Comparison of ENCODE assay signal across 6 cellular contexts in genomic region chr3:184240384-184241140, GRCh38. TPM values are rescaled to one million over a fixed set of nuclear protein-coding genes. Genes with fewer than 3 reads are reported as not detected.
A peak's percentile ranks its signal among the peaks of the same experiment; 100 is the strongest.
DNase-seq lines count a peak whose midpoint lies in the region; ATAC-seq, FAIRE-seq and TF ChIP-seq lines count a peak whose summit lies in the region.
"Had no signal": no experiment of that assay in that cellular context is flagged by ENCODE, and none has a peak within 500 bp of the region (broad histone marks: within the 10 kb centered on the region; RNA-seq: fewer than 3 reads in every experiment).

No MANE protein-coding gene starts in this region.

- H3K27me3 ChIP-seq in GM12878 (replicated peaks in 1 of 2; ENCODE audit: control insufficient read depth in 2 of 2, insufficient read depth in 2 of 2, low read length in 1 of 2), result no peaks in the 10 kb centered on the region

- no peak for FAIRE-seq in GM12878 (lab: Jason Lieb, UNC)

- no peak overlapping the region for H2AFZ ChIP-seq in GM12878 (ENCODE audit: control insufficient read depth, low read depth, low read length)

- WGBS in GM12878 (ENCODE audit: insufficient coverage, insufficient replicate concordance, low lambda C conversion rate, missing lambda C conversion rate), result 74% methylated on average over 4 of the region's 4 CpGs

- TF ChIP-seq EP300 in GM12878 (IDR thresholded peaks at IDR 0.05; ENCODE audit: borderline replicate concordance in 1 of 2, control insufficient read depth in 1 of 2, low read depth in 2 of 2, low read length in 2 of 2), result no peak

- no peak for TF ChIP-seq POLR2A in GM12878 (IDR thresholded peaks at IDR 0.05; ENCODE audit: low read depth, low read length)

- TF ChIP-seq CTCF in GM13976 (IDR thresholded peaks at IDR 0.05; ENCODE audit: borderline replicate concordance, control extremely low read depth, extremely low read depth, insufficient read depth, missing control alignments) (no peak), GM12878 (IDR thresholded peaks at IDR 0.05 in 2 of 3, conservative IDR thresholded peaks at IDR 0.05 in 1 of 3; ENCODE audit: control insufficient read depth in 2 of 3, extremely low read depth in 1 of 3, insufficient read depth in 1 of 3, low read depth in 3 of 3, low read length in 3 of 3) (no peak)

- H3K4me2 ChIP-seq in GM12878 (ENCODE audit: control insufficient read depth, insufficient read depth), result no peak overlapping the region

- DNase-seq in GM13976 (ENCODE audit: low spot score) (peak; percentile 48), GM12878 (ENCODE audit: low read depth, low spot score) (no peak)
- DNase-seq: activated effector memory CD4-positive, alpha-beta T cell treated with Interleukin-2 at 50 U/mL for 16 hours; stimulated activated CD4-positive, alpha-beta T cell treated with anti-CD3 and anti-CD28 coated beads, Interleukin-12 subunit alpha, Interleukin-12 subunit beta, amount 100 ng/mL, for 4 hours had no signal

- no peak for TF ChIP-seq RAD21 in GM12878 (IDR thresholded peaks at IDR 0.05; ENCODE audit: insufficient read depth, low read depth, low read length)

- no TSS peak for BruUV-seq in GM12878 (replicated peaks; lab: Mats Ljungman, UMichigan)

- H4K20me1 ChIP-seq in GM12878 (ENCODE audit: control insufficient read depth, insufficient read depth), result no peaks in the 10 kb centered on the region

- CTCF ChIA-PET in GM12878 (lab: Yijun Ruan, JAX), result interaction anchor here (0.6 to 1.3 kb wide), 3 partner anchors 9 to 765 kb away, joined by 3 to 5 read pairs (median 4); partner anchors contain the start of gene EEF1AKMT4

- intact Hi-C loops in GM12878 (cut with micrococcal nuclease; ENCODE audit: unreplicated experiment), result no loop called here

- peaks cover 17 to 20% of the 10 kb centered on the region in 2 experiments for H3K36me3 ChIP-seq in GM12878 (ENCODE audit: control insufficient read depth in 2 of 2, insufficient read depth in 2 of 2, low read length in 1 of 2)

- RAD21 ChIA-PET in GM12878 (lab: Charles Lee; ENCODE audit: unreplicated experiment), result interaction anchor here (1.1 kb wide), 1 partner anchor 11 kb away, joined by 4 read pairs; no protein-coding TSS in a partner anchor

- no peaks in the 10 kb centered on the region for H3K9me3 ChIP-seq in GM12878 (replicated peaks; ENCODE audit: control insufficient read depth, insufficient read depth, low read length)

- H3K4me1 ChIP-seq in GM12878 (ENCODE audit: control insufficient read depth, insufficient read depth, low read length), result no peaks in the 10 kb centered on the region

- in situ Hi-C loops in GM13976 (cut with MboI; ENCODE audit: low sequenced_read_pairs, unreplicated experiment) (loop anchor here (25.0 kb wide), 1 partner anchor 353 kb away; the partner anchor contains the start of gene PARL), GM12878 (cut with MboI) (no loop called here)

- H3K27ac ChIP-seq in GM12878 (ENCODE audit: control insufficient read depth, insufficient read depth), result no peak overlapping the region

- ATAC-seq in GM12878 (peak; percentile 57), GM19467 (IDR thresholded peaks at IDR 0.05; ENCODE audit: unreplicated experiment) (no peak), GM19023 (IDR thresholded peaks at IDR 0.05; ENCODE audit: unreplicated experiment) (no peak)

- no peaks in the 10 kb centered on the region for H3K79me2 ChIP-seq in GM12878 (ENCODE audit: control insufficient read depth, insufficient read depth, low read length)

- no peak overlapping the region for H3K9ac ChIP-seq in GM12878 (ENCODE audit: control insufficient read depth, insufficient read depth, low read length)

- SMC1A ChIA-PET in GM12878 (lab: Charles Lee; ENCODE audit: uncharacterized antibody, unreplicated experiment), result no interaction called here

- no peak overlapping the region for H3K4me3 ChIP-seq in GM12878

- POLR2A ChIA-PET in GM12878 (lab: Charles Lee), result no interaction called here

RNA-seq across cellular contexts. Expression of gene ALG3, which starts 8.2 kb away (rescaled TPM):
- 59.6 and 62.8 TPM in 2 replicates for total RNA-seq in GM12878 (2013; cell fraction: nucleolus; rRNA removed)
- total RNA-seq in GM12878 (2014; rRNA removed) (39.6 and 47.5 TPM in 2 replicates), GM12878 (2014; rRNA removed; fragmentation: Illumina TruSeq; extraction: Trizol) (20.9 and 21.2 TPM in 2 replicates), GM12878 (2021) (44.5 and 44.9 TPM in 2 replicates)
- 26.6 TPM for polyA plus RNA-seq in GM12878 (2011; ENCODE audit: low read depth)
- polyA plus RNA-seq in GM12878 (2011; rRNA removed) (15.8 and 29.0 TPM in 2 replicates), GM12878 (2014; fragmentation: Illumina TruSeq; extraction: Trizol) (25.5 and 36.0 TPM in 2 replicates), GM12878 (2014; fragmentation: Nextera tagmentation; extraction: Ambion mirVana) (10 to 100 TPM; 13.6 to 16.0 TPM), GM12878 (2014; rRNA removed) (42.9 and 45.1 TPM in 2 replicates), GM12878 (2016; fragmentation: Nextera tagmentation; extraction: Ambion mirVana) (10 to 100 TPM; 82.9 to 84.7 TPM)
- polyA plus RNA-seq in GM12878 (2011; cell fraction: cytosol; rRNA removed), result 54.5 and 60.6 TPM in 2 replicates
- polyA plus RNA-seq in GM12878 (2011; cell fraction: nucleus; rRNA removed), result 70.1 and 85.0 TPM in 2 replicates
- polyA plus RNA-seq in GM12878 (2012), result 38.4 and 41.0 TPM in 2 replicates
- polyA minus RNA-seq in GM12878 (2011; rRNA and poly(A)+ RNA removed), result 94.2 and 111 TPM in 2 replicates
- polyA minus RNA-seq in GM12878 (2011; cell fraction: cytosol; rRNA and poly(A)+ RNA removed), result 22.0 and 29.8 TPM in 2 replicates
- polyA minus RNA-seq in GM12878 (2011; cell fraction: nucleus; rRNA and poly(A)+ RNA removed), result 54.0 and 65.6 TPM in 2 replicates

RNA-seq across cellular contexts. Expression of gene EEF1AKMT4, which starts 8.9 kb away (rescaled TPM):
- total RNA-seq in GM12878 (2013; cell fraction: nucleolus; rRNA removed), result 3.7 and 3.8 TPM in 2 replicates
- 17.8 and 19.2 TPM in 2 replicates for total RNA-seq in GM12878 (2014; rRNA removed)
- 7.8 and 8.8 TPM in 2 replicates for total RNA-seq in GM12878 (2014; rRNA removed; fragmentation: Illumina TruSeq; extraction: Trizol)
- 10.2 and 11.9 TPM in 2 replicates for total RNA-seq in GM12878 (2021)
- 2.5 TPM for polyA plus RNA-seq in GM12878 (2011; ENCODE audit: low read depth)
- polyA plus RNA-seq in GM12878 (2011; rRNA removed), result 5.0 and 9.4 TPM in 2 replicates
- 22.1 and 24.4 TPM in 2 replicates for polyA plus RNA-seq in GM12878 (2011; cell fraction: cytosol; rRNA removed)
- 10.5 and 11.1 TPM in 2 replicates for polyA plus RNA-seq in GM12878 (2011; cell fraction: nucleus; rRNA removed)
- polyA plus RNA-seq in GM12878 (2012), result 6.1 and 6.7 TPM in 2 replicates
- polyA plus RNA-seq in GM12878 (2014; fragmentation: Illumina TruSeq; extraction: Trizol), result 3.3 and 7.5 TPM in 2 replicates
- polyA plus RNA-seq in GM12878 (2014; fragmentation: Nextera tagmentation; extraction: Ambion mirVana), result 10 to 100 TPM; 18.7 to 19.2 TPM
- polyA plus RNA-seq in GM12878 (2014; rRNA removed), result 18.7 and 19.6 TPM in 2 replicates
- polyA plus RNA-seq in GM12878 (2016; fragmentation: Nextera tagmentation; extraction: Ambion mirVana), result 10 to 100 TPM; 23.3 to 26.8 TPM
- 9.7 and 14.3 TPM in 2 replicates for polyA minus RNA-seq in GM12878 (2011; rRNA and poly(A)+ RNA removed)
- 3.7 and 4.8 TPM in 2 replicates for polyA minus RNA-seq in GM12878 (2011; cell fraction: cytosol; rRNA and poly(A)+ RNA removed)
- 4.1 and 5.2 TPM in 2 replicates for polyA minus RNA-seq in GM12878 (2011; cell fraction: nucleus; rRNA and poly(A)+ RNA removed)

RNA-seq across cellular contexts. Expression of gene VWA5B2, which starts 11.2 kb away (rescaled TPM):
- total RNA-seq in GM12878 (2013; cell fraction: nucleolus; rRNA removed), result not detected in 2 replicates
- total RNA-seq in GM12878 (2014; rRNA removed) (not detected in 2 replicates), GM12878 (2014; rRNA removed; fragmentation: Illumina TruSeq; extraction: Trizol) (not detected in 2 replicates), GM12878 (2021) (not detected in 2 replicates)
- not detected for polyA plus RNA-seq in GM12878 (2011; ENCODE audit: low read depth)
- polyA plus RNA-seq in GM12878 (2011; rRNA removed) (0.03 TPM in 1 of 2 replicates, not detected in the other), GM12878 (2014; fragmentation: Illumina TruSeq; extraction: Trizol) (not detected in 2 replicates), GM12878 (2014; fragmentation: Nextera tagmentation; extraction: Ambion mirVana) (not detected), GM12878 (2014; rRNA removed) (not detected in 2 replicates), GM12878 (2016; fragmentation: Nextera tagmentation; extraction: Ambion mirVana) (under 1 TPM in 1 of 2 experiments, not detected in 1; 0.09 TPM)
- 0.03 TPM in 1 of 2 replicates, not detected in the other for polyA plus RNA-seq in GM12878 (2011; cell fraction: cytosol; rRNA removed)
- polyA plus RNA-seq in GM12878 (2011; cell fraction: nucleus; rRNA removed), result 0.64 and 1.1 TPM in 2 replicates
- 0.08 TPM in 1 of 2 replicates, not detected in the other for polyA plus RNA-seq in GM12878 (2012)
- polyA minus RNA-seq in GM12878 (2011; rRNA and poly(A)+ RNA removed), result not detected in 2 replicates
- not detected in 2 replicates for polyA minus RNA-seq in GM12878 (2011; cell fraction: cytosol; rRNA and poly(A)+ RNA removed)
- 0.38 TPM in 1 of 2 replicates, not detected in the other for polyA minus RNA-seq in GM12878 (2011; cell fraction: nucleus; rRNA and poly(A)+ RNA removed)

RNA-seq across cellular contexts. Expression of gene CAMK2N2, which starts 20.8 kb away (rescaled TPM):
- 0.37 TPM in 1 of 2 replicates, not detected in the other for total RNA-seq in GM12878 (2013; cell fraction: nucleolus; rRNA removed)
- total RNA-seq in GM12878 (2014; rRNA removed), result 0.56 and 0.76 TPM in 2 replicates
- total RNA-seq in GM12878 (2014; rRNA removed; fragmentation: Illumina TruSeq; extraction: Trizol), result 0.32 and 0.45 TPM in 2 replicates
- 1.4 and 1.9 TPM in 2 replicates for total RNA-seq in GM12878 (2021)
- polyA plus RNA-seq in GM12878 (2011; ENCODE audit: low read depth), result 0.28 TPM
- 0.16 TPM in 1 of 2 replicates, not detected in the other for polyA plus RNA-seq in GM12878 (2011; rRNA removed)
- 0.28 and 0.35 TPM in 2 replicates for polyA plus RNA-seq in GM12878 (2011; cell fraction: cytosol; rRNA removed)
- 0.16 and 0.63 TPM in 2 replicates for polyA plus RNA-seq in GM12878 (2011; cell fraction: nucleus; rRNA removed)
- 0.15 and 0.22 TPM in 2 replicates for polyA plus RNA-seq in GM12878 (2012)
- polyA plus RNA-seq in GM12878 (2014; fragmentation: Illumina TruSeq; extraction: Trizol), result 0.17 and 0.90 TPM in 2 replicates
- polyA plus RNA-seq in GM12878 (2014; fragmentation: Nextera tagmentation; extraction: Ambion mirVana), result under 1 TPM; 0.06 to 0.24 TPM
- polyA plus RNA-seq in GM12878 (2014; rRNA removed), result 0.88 and 1.1 TPM in 2 replicates
- under 1 TPM in 1 of 2 experiments, not detected in 1; 0.11 TPM for polyA plus RNA-seq in GM12878 (2016; fragmentation: Nextera tagmentation; extraction: Ambion mirVana)
- polyA minus RNA-seq in GM12878 (2011; rRNA and poly(A)+ RNA removed), result 0.22 and 0.77 TPM in 2 replicates
- polyA minus RNA-seq in GM12878 (2011; cell fraction: cytosol; rRNA and poly(A)+ RNA removed), result not detected in 2 replicates
- polyA minus RNA-seq in GM12878 (2011; cell fraction: nucleus; rRNA and poly(A)+ RNA removed), result 0.24 and 1.5 TPM in 2 replicates

RNA-seq across cellular contexts. Expression of gene ECE2, which starts 35.3 kb away (rescaled TPM):
- total RNA-seq in GM12878 (2013; cell fraction: nucleolus; rRNA removed), result not detected in 2 replicates
- total RNA-seq in GM12878 (2014; rRNA removed) (not detected in 2 replicates), GM12878 (2014; rRNA removed; fragmentation: Illumina TruSeq; extraction: Trizol) (not detected in 2 replicates), GM12878 (2021) (not detected in 2 replicates)
- polyA plus RNA-seq in GM12878 (2011; ENCODE audit: low read depth), result not detected
- polyA plus RNA-seq in GM12878 (2011; rRNA removed) (not detected in 2 replicates), GM12878 (2014; fragmentation: Illumina TruSeq; extraction: Trizol) (not detected in 2 replicates), GM12878 (2014; fragmentation: Nextera tagmentation; extraction: Ambion mirVana) (not detected), GM12878 (2014; rRNA removed) (not detected in 2 replicates), GM12878 (2016; fragmentation: Nextera tagmentation; extraction: Ambion mirVana) (not detected)
- polyA plus RNA-seq in GM12878 (2011; cell fraction: cytosol; rRNA removed), result not detected in 2 replicates
- polyA plus RNA-seq in GM12878 (2011; cell fraction: nucleus; rRNA removed), result not detected in 2 replicates
- polyA plus RNA-seq in GM12878 (2012), result not detected in 2 replicates
- polyA minus RNA-seq in GM12878 (2011; rRNA and poly(A)+ RNA removed), result not detected in 2 replicates
- polyA minus RNA-seq in GM12878 (2011; cell fraction: cytosol; rRNA and poly(A)+ RNA removed), result not detected in 2 replicates
- polyA minus RNA-seq in GM12878 (2011; cell fraction: nucleus; rRNA and poly(A)+ RNA removed), result not detected in 2 replicates
